9 cellular contexts compared by ENCODE assay signal in the genomic region with DNA sequence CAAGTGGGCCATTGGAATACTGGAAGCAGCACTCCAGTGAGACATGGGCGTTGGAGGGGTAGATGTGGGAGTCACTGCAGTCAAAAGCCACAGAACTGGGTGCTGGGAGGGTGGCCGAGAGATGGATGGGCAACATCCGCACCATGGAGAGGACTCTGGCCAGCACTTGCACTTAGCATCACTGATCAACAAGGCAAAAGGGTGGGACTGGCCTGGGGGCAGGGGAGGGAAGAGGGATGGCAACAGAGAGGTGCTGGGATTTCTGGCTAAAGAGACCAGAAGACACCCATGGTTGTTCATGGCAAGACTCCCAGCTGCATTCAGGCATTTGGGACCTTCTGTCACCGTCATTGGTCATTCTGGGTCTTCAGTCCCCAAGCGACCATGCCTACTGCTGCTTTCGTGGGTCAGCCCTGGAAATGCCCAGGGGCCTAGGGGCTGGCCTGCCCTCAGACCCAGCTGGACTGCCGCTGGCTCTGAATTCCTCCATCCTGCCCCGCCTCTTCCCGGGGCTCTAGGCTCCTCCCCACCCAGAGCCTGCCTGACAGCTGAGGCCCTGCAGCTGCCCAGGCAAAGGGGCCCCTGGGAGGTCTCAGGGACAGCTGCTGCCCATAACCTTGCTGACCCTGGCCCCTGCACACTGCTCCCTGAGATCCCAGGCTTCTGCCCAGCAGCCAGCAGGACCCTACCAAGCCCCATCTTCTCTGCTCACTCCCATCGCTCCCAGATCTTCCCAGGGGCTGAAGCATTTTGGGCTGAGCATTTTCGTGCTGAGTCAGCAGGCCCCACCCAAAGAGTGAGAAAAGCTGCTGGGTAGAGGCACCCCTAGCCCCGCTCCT. TPM values are rescaled to one million over a fixed set of nuclear protein-coding genes. Genes with fewer than 3 reads are reported as not detected.
A peak's percentile ranks its signal among the peaks of the same experiment; 100 is the strongest.
DNase-seq lines count a peak whose midpoint lies in the region; ATAC-seq and TF ChIP-seq lines count a peak whose summit lies in the region.
"Had no signal": no experiment of that assay in that cellular context is flagged by ENCODE, and none has a peak within 500 bp of the region (broad histone marks: within the 10 kb centered on the region; RNA-seq: fewer than 3 reads in every experiment).

No MANE protein-coding gene starts in this region.

- POLR2A ChIA-PET in AG04450 (lab: Yijun Ruan, JAX), result interaction anchor here (0.6 to 1.2 kb wide), 9 partner anchors 9 to 121 kb away, joined by 3 to 7 read pairs (median 3); partner anchors contain the start of genes CDC42EP2 and NEAT1

- H3K4me1 ChIP-seq in RWPE2 (ENCODE audit: insufficient read depth, poor library complexity, severe bottlenecking), result no peaks in the 10 kb centered on the region
- H3K4me1 ChIP-seq in neural progenitor cell, result peaks cover 13% of the 10 kb centered on the region

- peak; percentile 52; the same call in 2 of the 3 replicates for ATAC-seq in RWPE2 (ENCODE audit: low read depth)
- no peak for ATAC-seq in activated CD8-positive, alpha-beta memory T cell treated with anti-CD3 and anti-CD28 coated beads, Interleukin-2, amount 10 ng/mL, durations not matched to agents 7 days and 5 days
- ATAC-seq in activated naive CD8-positive, alpha-beta T cell treated with anti-CD3 and anti-CD28 coated beads, Interleukin-2, amount 50 U/mL, for 24 hours, result no peak

- H3K36me3 ChIP-seq in RWPE2 (ENCODE audit: low read depth) (peaks cover 21% of the 10 kb centered on the region; the same call in 1 of the 2 replicates), neural progenitor cell (no peaks in the 10 kb centered on the region)

- CTCF ChIA-PET in AG04450 (lab: Charles Lee), result interaction anchor here (1.0 to 3.3 kb wide), 3 partner anchors 13 to 28 kb away, joined by 4 to 16 read pairs (median 12); partner anchors contain the start of gene CDC42EP2
- CTCF ChIA-PET in activated CD8-positive, alpha-beta memory T cell treated with anti-CD3 and anti-CD28 coated beads, Interleukin-2, amount 10 ng/mL, durations not matched to agents 7 days and 5 days (lab: Charles Lee), result interaction anchor here (2.2 kb wide), 1 partner anchor 14 kb away, joined by 13 read pairs; the partner anchor contains the start of gene CDC42EP2

- peak overlapping the region; percentile 57 for H3K4me2 ChIP-seq in neural progenitor cell

- H3K36me3 Mint-ChIP-seq in glutamatergic neuron (ENCODE audit: unreplicated experiment) (no peaks in the 10 kb centered on the region), neural progenitor cell (peaks cover 18% of the 10 kb centered on the region)
- peaks cover 15% of the 10 kb centered on the region for H3K36me3 Mint-ChIP-seq in activated CD8-positive, alpha-beta memory T cell treated with anti-CD3 and anti-CD28 coated beads, Interleukin-2, amount 10 ng/mL, durations not matched to agents 7 days and 5 days
- H3K36me3 Mint-ChIP-seq in activated naive CD8-positive, alpha-beta T cell treated with anti-CD3 and anti-CD28 coated beads, Interleukin-2, amount 50 U/mL, for 24 hours (ENCODE audit: low read depth), result peaks cover 4% of the 10 kb centered on the region

- peaks cover 14% of the 10 kb centered on the region for H3K27me3 Mint-ChIP-seq in glutamatergic neuron (ENCODE audit: unreplicated experiment)
- H3K27me3 Mint-ChIP-seq in neural progenitor cell (ENCODE audit: insufficient read depth, low read depth), result peaks cover 10% of the 10 kb centered on the region
- H3K27me3 Mint-ChIP-seq in activated CD8-positive, alpha-beta memory T cell treated with anti-CD3 and anti-CD28 coated beads, Interleukin-2, amount 10 ng/mL, durations not matched to agents 7 days and 5 days, result no peaks in the 10 kb centered on the region
- no peaks in the 10 kb centered on the region for H3K27me3 Mint-ChIP-seq in activated naive CD8-positive, alpha-beta T cell treated with anti-CD3 and anti-CD28 coated beads, Interleukin-2, amount 50 U/mL, for 24 hours
- H3K27me3 Mint-ChIP-seq: B cell had no signal

- H3K27me3 ChIP-seq in AG04450 (ENCODE audit: control insufficient read depth, insufficient read depth, low read length), result no peaks in the 10 kb centered on the region
- H3K27me3 ChIP-seq in RWPE2 (ENCODE audit: insufficient read depth, poor library complexity, severe bottlenecking), result no peaks in the 10 kb centered on the region
- H3K27me3 ChIP-seq in neural progenitor cell, result no peaks in the 10 kb centered on the region

- H3K9ac ChIP-seq in neural progenitor cell, result no peak overlapping the region

- H3K27ac ChIP-seq in AG04450 (ENCODE audit: low read depth, low read length) (peak overlapping the region; percentile 68), RWPE2 (ENCODE audit: poor library complexity, severe bottlenecking) (no peak overlapping the region), neural progenitor cell (no peak overlapping the region)

- H3K9me3 ChIP-seq in AG04450 (ENCODE audit: control insufficient read depth, insufficient read depth, low read length) (no peaks in the 10 kb centered on the region; the same call in 1 of the 2 replicates), RWPE2 (ENCODE audit: severe bottlenecking) (no peaks in the 10 kb centered on the region), neural progenitor cell (ENCODE audit: low read depth) (no peaks in the 10 kb centered on the region)

- H3K4me1 Mint-ChIP-seq in glutamatergic neuron (ENCODE audit: low read depth, unreplicated experiment) (peaks cover 24% of the 10 kb centered on the region), neural progenitor cell (peaks cover 29% of the 10 kb centered on the region)
- H3K4me1 Mint-ChIP-seq in activated CD8-positive, alpha-beta memory T cell treated with anti-CD3 and anti-CD28 coated beads, Interleukin-2, amount 10 ng/mL, durations not matched to agents 7 days and 5 days, result no peaks in the 10 kb centered on the region
- no peaks in the 10 kb centered on the region for H3K4me1 Mint-ChIP-seq in activated naive CD8-positive, alpha-beta T cell treated with anti-CD3 and anti-CD28 coated beads, Interleukin-2, amount 50 U/mL, for 24 hours
- H3K4me1 Mint-ChIP-seq: B cell had no signal

- DNase-seq in AG04450 (ENCODE audit: low read depth, low spot score) (no peak), RWPE2 (ENCODE audit: low spot score) (no peak), glutamatergic neuron (peak; percentile 83), neural progenitor cell (ENCODE audit: low spot score) (peak; percentile 78), AML-193 (lab: John Stamatoyannopoulos, UW) (no peak), KG1 (lab: John Stamatoyannopoulos, UW) (no peak)
- DNase-seq in activated CD8-positive, alpha-beta memory T cell treated with anti-CD3 and anti-CD28 coated beads, Interleukin-2, amount 10 ng/mL, durations not matched to agents 7 days and 5 days, result no peak
- no peak for DNase-seq in activated naive CD8-positive, alpha-beta T cell treated with anti-CD3 and anti-CD28 coated beads, Interleukin-2, amount 50 U/mL, for 24 hours

- H3K4me3 Mint-ChIP-seq in glutamatergic neuron (ENCODE audit: unreplicated experiment) (peak overlapping the region; percentile 35), neural progenitor cell (peak overlapping the region; percentile 10)
- H3K4me3 Mint-ChIP-seq in activated CD8-positive, alpha-beta memory T cell treated with anti-CD3 and anti-CD28 coated beads, Interleukin-2, amount 10 ng/mL, durations not matched to agents 7 days and 5 days, result no peak overlapping the region
- H3K4me3 Mint-ChIP-seq in activated naive CD8-positive, alpha-beta T cell treated with anti-CD3 and anti-CD28 coated beads, Interleukin-2, amount 50 U/mL, for 24 hours, result no peak overlapping the region
- H3K4me3 Mint-ChIP-seq: B cell had no signal

- H3K27ac Mint-ChIP-seq in glutamatergic neuron (ENCODE audit: unreplicated experiment) (peak overlapping the region; percentile 89), neural progenitor cell (peak overlapping the region; percentile 88)
- no peak overlapping the region for H3K27ac Mint-ChIP-seq in activated CD8-positive, alpha-beta memory T cell treated with anti-CD3 and anti-CD28 coated beads, Interleukin-2, amount 10 ng/mL, durations not matched to agents 7 days and 5 days
- no peak overlapping the region for H3K27ac Mint-ChIP-seq in activated naive CD8-positive, alpha-beta T cell treated with anti-CD3 and anti-CD28 coated beads, Interleukin-2, amount 50 U/mL, for 24 hours
- H3K27ac Mint-ChIP-seq: B cell had no signal

- H3K79me2 ChIP-seq in neural progenitor cell (ENCODE audit: low read depth), result no peaks in the 10 kb centered on the region

- H2AFZ ChIP-seq in neural progenitor cell (replicated peaks), result no peak overlapping the region

- TF ChIP-seq CTCF in AG04450 (IDR thresholded peaks at IDR 0.05; ENCODE audit: low read depth, low read length), result no peak
- no peak for TF ChIP-seq CTCF in RWPE2 (IDR thresholded peaks at IDR 0.05; ENCODE audit: poor library complexity, severe bottlenecking)
- no peak for TF ChIP-seq CTCF in glutamatergic neuron (IDR thresholded peaks at IDR 0.05; ENCODE audit: partially characterized antibody, unreplicated experiment)
- no peak for TF ChIP-seq CTCF in neural progenitor cell (IDR thresholded peaks at IDR 0.05)

- peaks cover 14% of the 10 kb centered on the region for H4K20me1 ChIP-seq in neural progenitor cell (ENCODE audit: low read depth)

- peaks cover 9% of the 10 kb centered on the region for H3F3A ChIP-seq in neural progenitor cell (ENCODE audit: low read depth)

- H3K9me3 Mint-ChIP-seq in glutamatergic neuron (ENCODE audit: unreplicated experiment) (peaks cover 5% of the 10 kb centered on the region), neural progenitor cell (no peaks in the 10 kb centered on the region)
- H3K9me3 Mint-ChIP-seq in activated CD8-positive, alpha-beta memory T cell treated with anti-CD3 and anti-CD28 coated beads, Interleukin-2, amount 10 ng/mL, durations not matched to agents 7 days and 5 days (ENCODE audit: low read depth), result no peaks in the 10 kb centered on the region
- no peaks in the 10 kb centered on the region for H3K9me3 Mint-ChIP-seq in activated naive CD8-positive, alpha-beta T cell treated with anti-CD3 and anti-CD28 coated beads, Interleukin-2, amount 50 U/mL, for 24 hours

- no peak overlapping the region for H3K4me3 ChIP-seq in AG04450 (ENCODE audit: low read depth, low read length)
- no peak overlapping the region for H3K4me3 ChIP-seq in RWPE2 (ENCODE audit: severe bottlenecking)
- H3K4me3 ChIP-seq in neural progenitor cell, result no peak overlapping the region

RNA-seq across cellular contexts. Expression of gene CDC42EP2, which starts 13.0 kb away (rescaled TPM):
- polyA plus RNA-seq in AG04450 (2011; rRNA removed), result 14.3 and 21.1 TPM in 2 replicates
- polyA minus RNA-seq in AG04450 (2011; rRNA and poly(A)+ RNA removed), result 26.3 and 36.9 TPM in 2 replicates
- total RNA-seq in glutamatergic neuron (ENCODE audit: unreplicated experiment), result 23.5 TPM
- total RNA-seq in neural progenitor cell (ENCODE audit: low replicate concordance), result 0.11 and 0.87 TPM in 2 replicates
- 1 to 10 TPM in 1 of 2 experiments, not detected in 1; 1.4 TPM for total RNA-seq in activated CD8-positive, alpha-beta memory T cell treated with anti-CD3 and anti-CD28 coated beads, Interleukin-2, amount 10 ng/mL, durations not matched to agents 7 days and 5 days

RNA-seq across cellular contexts. Expression of gene DPF2, which starts 31.9 kb away (rescaled TPM):
- polyA plus RNA-seq in AG04450 (2011; rRNA removed), result 43.7 and 52.0 TPM in 2 replicates
- 49.2 and 58.5 TPM in 2 replicates for polyA minus RNA-seq in AG04450 (2011; rRNA and poly(A)+ RNA removed)
- total RNA-seq in glutamatergic neuron (ENCODE audit: unreplicated experiment), result 121 TPM
- 63.3 and 72.1 TPM in 2 replicates for total RNA-seq in neural progenitor cell (ENCODE audit: low replicate concordance)
- 10 to 100 TPM; 81.4 to 87.2 TPM for total RNA-seq in activated CD8-positive, alpha-beta memory T cell treated with anti-CD3 and anti-CD28 coated beads, Interleukin-2, amount 10 ng/mL, durations not matched to agents 7 days and 5 days

RNA-seq across cellular contexts. Expression of gene POLA2, which starts 39.9 kb away (rescaled TPM):
- 10.4 and 14.1 TPM in 2 replicates for polyA plus RNA-seq in AG04450 (2011; rRNA removed)
- 8.3 and 13.0 TPM in 2 replicates for polyA minus RNA-seq in AG04450 (2011; rRNA and poly(A)+ RNA removed)
- total RNA-seq in glutamatergic neuron (ENCODE audit: unreplicated experiment) (8.6 TPM), neural progenitor cell (ENCODE audit: low replicate concordance) (33.3 and 47.7 TPM in 2 replicates)
- 10 to 100 TPM; 79.8 to 89.5 TPM for total RNA-seq in activated CD8-positive, alpha-beta memory T cell treated with anti-CD3 and anti-CD28 coated beads, Interleukin-2, amount 10 ng/mL, durations not matched to agents 7 days and 5 days

RNA-seq across cellular contexts. Expression of gene TIGD3, which starts 52.8 kb away (rescaled TPM):
- 0.07 and 0.11 TPM in 2 replicates for polyA plus RNA-seq in AG04450 (2011; rRNA removed)
- polyA minus RNA-seq in AG04450 (2011; rRNA and poly(A)+ RNA removed), result not detected in 2 replicates
- total RNA-seq in glutamatergic neuron (ENCODE audit: unreplicated experiment) (3.8 TPM), neural progenitor cell (ENCODE audit: low replicate concordance) (2.5 and 4.3 TPM in 2 replicates)
- total RNA-seq in activated CD8-positive, alpha-beta memory T cell treated with anti-CD3 and anti-CD28 coated beads, Interleukin-2, amount 10 ng/mL, durations not matched to agents 7 days and 5 days, result 1 to 10 TPM; 1.1 TPM

Comparison
In these comparisons a context has a peak if more than half of its experiments do, and no peak if none do; other contexts are left out.
1. DNase-seq: peak in glutamatergic neuron (single experiment) and neural progenitor cell (single experiment); none in AG04450 (single experiment), RWPE2 (single experiment), activated CD8-positive, alpha-beta memory T cell treated with anti-CD3 and anti-CD28 coated beads, Interleukin-2, amount 10 ng/mL, durations not matched to agents 7 days and 5 days (single experiment), AML-193 (0 of 2), KG1 (single experiment) and activated naive CD8-positive, alpha-beta T cell treated with anti-CD3 and anti-CD28 coated beads, Interleukin-2, amount 50 U/mL, for 24 hours (single experiment).
2. H3K27ac Mint-ChIP-seq: peak in glutamatergic neuron (single experiment) and neural progenitor cell (single experiment); none in activated CD8-positive, alpha-beta memory T cell treated with anti-CD3 and anti-CD28 coated beads, Interleukin-2, amount 10 ng/mL, durations not matched to agents 7 days and 5 days (single experiment) and activated naive CD8-positive, alpha-beta T cell treated with anti-CD3 and anti-CD28 coated beads, Interleukin-2, amount 50 U/mL, for 24 hours (single experiment).
3. H3K4me3 Mint-ChIP-seq: peak in glutamatergic neuron (single experiment) and neural progenitor cell (single experiment); none in activated CD8-positive, alpha-beta memory T cell treated with anti-CD3 and anti-CD28 coated beads, Interleukin-2, amount 10 ng/mL, durations not matched to agents 7 days and 5 days (single experiment) and activated naive CD8-positive, alpha-beta T cell treated with anti-CD3 and anti-CD28 coated beads, Interleukin-2, amount 50 U/mL, for 24 hours (single experiment).
4. RNA of gene CDC42EP2, which starts 13.0 kb away (total RNA-seq): 23.5 TPM in glutamatergic neuron (single experiment); 1.4 TPM in activated CD8-positive, alpha-beta memory T cell treated with anti-CD3 and anti-CD28 coated beads, Interleukin-2, amount 10 ng/mL, durations not matched to agents 7 days and 5 days and 0.11 to 0.87 TPM in neural progenitor cell; every median in the first group is over 10 times any median in the second.